10 cellular contexts compared by ENCODE assay signal in genomic region chrX:10617964-10618342, GRCh38. TPM values are rescaled to one million over a fixed set of nuclear protein-coding genes. Genes with fewer than 3 reads are reported as not detected.
A peak's percentile ranks its signal among the peaks of the same experiment; 100 is the strongest.
DNase-seq lines count a peak whose midpoint lies in the region; ATAC-seq, FAIRE-seq and TF ChIP-seq lines count a peak whose summit lies in the region.
"Had no signal": no experiment of that assay in that cellular context is flagged by ENCODE, and none has a peak within 500 bp of the region (broad histone marks: within the 10 kb centered on the region; RNA-seq: fewer than 3 reads in every experiment).

No MANE protein-coding gene starts in this region.

- peak overlapping the region; percentile 89; the same call in 1 of the 2 replicates for H3K27ac ChIP-seq in HEK293 (ENCODE audit: extremely low read depth, low read depth, low read length)
- H3K27ac ChIP-seq in sigmoid colon: peak overlapping the region in 3 of 4 donors; percentile 83 to 90 (median 86)

- ATAC-seq in GM19351 (IDR thresholded peaks at IDR 0.05; ENCODE audit: unreplicated experiment): no peak
- ATAC-seq: left lobe of liver had no signal

- TF ChIP-seq POLR2A in sigmoid colon (IDR thresholded peaks at IDR 0.05): no peak

- H3K36me3 ChIP-seq in HEK293 (ENCODE audit: control insufficient read depth in 2 of 2, insufficient read depth in 1 of 2, low read length in 2 of 2) (no peaks in the 10 kb centered on the region), sigmoid colon (no peaks in the 10 kb centered on the region)

- no peaks in the 10 kb centered on the region for H3K36me3 Mint-ChIP-seq in activated naive CD8-positive, alpha-beta T cell treated with anti-CD3 and anti-CD28 coated beads for 36 hours
- H3K36me3 Mint-ChIP-seq: activated naive CD8-positive, alpha-beta T cell treated with anti-CD3 and anti-CD28 coated beads, Interleukin-2, amount 10 ng/mL, durations not matched to agents 7 days and 5 days had no signal

- H3K27me3 ChIP-seq in sigmoid colon: no peaks in the 10 kb centered on the region

- TF ChIP-seq CTCF in HEK293 (tag by site-specific recombination; IDR thresholded peaks at IDR 0.05) (no peak), fibroblast of mammary gland (conservative IDR thresholded peaks at IDR 0.05; ENCODE audit: control insufficient read depth, insufficient read depth, low read depth, low read length) (no peak), sigmoid colon (IDR thresholded peaks at IDR 0.05) (no peak)

- DNase-seq in RCC 7860 (ENCODE audit: low spot score): peak; percentile 77
- peak; percentile 74 for DNase-seq in fibroblast of mammary gland (ENCODE audit: low read depth)
- DNase-seq in sigmoid colon: no peak
- DNase-seq in activated naive CD8-positive, alpha-beta T cell treated with anti-CD3 and anti-CD28 coated beads for 36 hours: no peak
- DNase-seq in NCI-H1694 (lab: John Stamatoyannopoulos, UW): no peak
- no peak for DNase-seq in stimulated activated CD4-positive, alpha-beta T cell treated with anti-CD3 and anti-CD28 coated beads, Interleukin-1b, Interleukin-23, amount 100 ng/mL, for 48 hours
- DNase-seq: activated naive CD8-positive, alpha-beta T cell treated with anti-CD3 and anti-CD28 coated beads, Interleukin-2, amount 10 ng/mL, durations not matched to agents 7 days and 5 days had no signal

- no peaks in the 10 kb centered on the region for H3K4me1 ChIP-seq in HEK293 (ENCODE audit: control insufficient read depth, insufficient read depth, low read length)
- H3K4me1 ChIP-seq in sigmoid colon: peaks cover 0 to 34% (median 12%) of the 10 kb centered on the region in 4 donors

- peak; percentile 87 for FAIRE-seq in RCC 7860 (lab: Jason Lieb, UNC)

- no peak for TF ChIP-seq EP300 in sigmoid colon (IDR thresholded peaks at IDR 0.05)

- no peak overlapping the region for H3K27ac Mint-ChIP-seq in activated naive CD8-positive, alpha-beta T cell treated with anti-CD3 and anti-CD28 coated beads for 36 hours
- H3K27ac Mint-ChIP-seq: activated naive CD8-positive, alpha-beta T cell treated with anti-CD3 and anti-CD28 coated beads, Interleukin-2, amount 10 ng/mL, durations not matched to agents 7 days and 5 days had no signal

- no peaks in the 10 kb centered on the region for H3K9me3 Mint-ChIP-seq in activated naive CD8-positive, alpha-beta T cell treated with anti-CD3 and anti-CD28 coated beads for 36 hours
- H3K9me3 Mint-ChIP-seq: activated naive CD8-positive, alpha-beta T cell treated with anti-CD3 and anti-CD28 coated beads, Interleukin-2, amount 10 ng/mL, durations not matched to agents 7 days and 5 days had no signal

- POLR2A ChIA-PET in HEK293 (lab: Yijun Ruan, JAX): interaction anchor here (0.6 kb wide), 1 partner anchor 1663 kb away, joined by 3 read pairs; no protein-coding TSS in a partner anchor

- H3K9me3 ChIP-seq in HEK293 (ENCODE audit: control insufficient read depth, insufficient read depth, low read depth, low read length): no peaks in the 10 kb centered on the region
- H3K9me3 ChIP-seq in sigmoid colon: no peaks in the 10 kb centered on the region

- no peak overlapping the region for H3K4me3 Mint-ChIP-seq in activated naive CD8-positive, alpha-beta T cell treated with anti-CD3 and anti-CD28 coated beads for 36 hours
- H3K4me3 Mint-ChIP-seq: activated naive CD8-positive, alpha-beta T cell treated with anti-CD3 and anti-CD28 coated beads, Interleukin-2, amount 10 ng/mL, durations not matched to agents 7 days and 5 days had no signal

- CTCF ChIA-PET in HEK293 (lab: Yijun Ruan, JAX): interaction anchor here (0.9 to 5.4 kb wide), 2 partner anchors 11 to 428 kb away, joined by 3 to 45 read pairs; no protein-coding TSS in a partner anchor

- intact Hi-C loops in sigmoid colon (cut with DNase I): loop anchor here (10.0 kb wide), 4 partner anchors 107 to 293 kb away; no protein-coding TSS in a partner anchor

- peaks cover 54% of the 10 kb centered on the region for H3K27me3 Mint-ChIP-seq in activated naive CD8-positive, alpha-beta T cell treated with anti-CD3 and anti-CD28 coated beads for 36 hours

- 20 to 56% methylated on average over 3 of the region's 3 CpGs for WGBS in sigmoid colon, 2 donors

- H3K4me1 Mint-ChIP-seq in activated naive CD8-positive, alpha-beta T cell treated with anti-CD3 and anti-CD28 coated beads for 36 hours: peaks cover 7% of the 10 kb centered on the region

- H3K4me3 ChIP-seq in HEK293 (ENCODE audit: low read depth, low read length) (peak overlapping the region; percentile 62), fibroblast of mammary gland (ENCODE audit: control insufficient read depth, low read depth, low read length) (peak overlapping the region; percentile 67), sigmoid colon (peak overlapping the region; percentile 57 to 68 (median 61))

TF ChIP-seq in HEK293, 187 proteins besides CTCF, POLR2A, EP300 and RAD21 (continues in another document):
- TF ChIP-seq ZBTB48 (tag by site-specific recombination; IDR thresholded peaks at IDR 0.05) (0 out of 2 replicates have a peak, but pooled peaks have one; percentile 23), ZNF629 (tag by site-specific recombination; IDR thresholded peaks at IDR 0.05) (peak; percentile 38; the same call in 1 of the 2 replicates), ZNF2 (tag by site-specific recombination; IDR thresholded peaks at IDR 0.05) (0 out of 2 replicates have a peak, but pooled peaks have one; percentile 32), MEIS1 (CRISPR knock-in tag; IDR thresholded peaks at IDR 0.05; ENCODE audit: borderline replicate concordance) (no peak), ZNF280D (tag by site-specific recombination; IDR thresholded peaks at IDR 0.05) (no peak), ZNF394 (tag by site-specific recombination; IDR thresholded peaks at IDR 0.05; ENCODE audit: borderline replicate concordance) (no peak), TRIM28 (IDR thresholded peaks at IDR 0.05; ENCODE audit: borderline replicate concordance, low read length) (peak; percentile 72), OSR2 (tag by site-specific recombination; IDR thresholded peaks at IDR 0.05) (peak; percentile 39; the same call in 1 of the 2 replicates), TCF7L2 (IDR thresholded peaks at IDR 0.05; ENCODE audit: borderline replicate concordance, low read depth, low read length) (peak; percentile 84), ZXDB (tag by site-specific recombination; IDR thresholded peaks at IDR 0.05) (peak; percentile 24; the same call in 1 of the 2 replicates)
- TF ChIP-seq, protein P1, sequence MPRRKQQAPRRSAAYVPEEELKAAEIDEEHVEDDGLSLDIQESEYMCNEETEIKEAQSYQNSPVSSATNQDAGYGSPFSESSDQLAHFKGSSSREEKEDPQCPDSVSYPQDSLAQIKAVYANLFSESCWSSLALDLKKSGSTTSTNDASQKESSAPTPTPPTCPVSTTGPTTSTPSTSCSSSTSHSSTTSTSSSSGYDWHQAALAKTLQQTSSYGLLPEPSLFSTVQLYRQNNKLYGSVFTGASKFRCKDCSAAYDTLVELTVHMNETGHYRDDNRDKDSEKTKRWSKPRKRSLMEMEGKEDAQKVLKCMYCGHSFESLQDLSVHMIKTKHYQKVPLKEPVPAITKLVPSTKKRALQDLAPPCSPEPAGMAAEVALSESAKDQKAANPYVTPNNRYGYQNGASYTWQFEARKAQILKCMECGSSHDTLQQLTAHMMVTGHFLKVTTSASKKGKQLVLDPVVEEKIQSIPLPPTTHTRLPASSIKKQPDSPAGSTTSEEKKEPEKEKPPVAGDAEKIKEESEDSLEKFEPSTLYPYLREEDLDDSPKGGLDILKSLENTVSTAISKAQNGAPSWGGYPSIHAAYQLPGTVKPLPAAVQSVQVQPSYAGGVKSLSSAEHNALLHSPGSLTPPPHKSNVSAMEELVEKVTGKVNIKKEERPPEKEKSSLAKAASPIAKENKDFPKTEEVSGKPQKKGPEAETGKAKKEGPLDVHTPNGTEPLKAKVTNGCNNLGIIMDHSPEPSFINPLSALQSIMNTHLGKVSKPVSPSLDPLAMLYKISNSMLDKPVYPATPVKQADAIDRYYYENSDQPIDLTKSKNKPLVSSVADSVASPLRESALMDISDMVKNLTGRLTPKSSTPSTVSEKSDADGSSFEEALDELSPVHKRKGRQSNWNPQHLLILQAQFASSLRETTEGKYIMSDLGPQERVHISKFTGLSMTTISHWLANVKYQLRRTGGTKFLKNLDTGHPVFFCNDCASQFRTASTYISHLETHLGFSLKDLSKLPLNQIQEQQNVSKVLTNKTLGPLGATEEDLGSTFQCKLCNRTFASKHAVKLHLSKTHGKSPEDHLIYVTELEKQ (tag by site-specific recombination; IDR thresholded peaks at IDR 0.05; ENCODE audit: borderline replicate concordance): peak; percentile 68; the same call in 1 of the 2 replicates

RNA-seq across cellular contexts. Expression of gene MID1, which starts 2.4 kb away (rescaled TPM):
- total RNA-seq in sigmoid colon: 10 to 100 TPM; 34.6 to 77.5 (median 54.6) TPM
- 1 to 10 TPM; 3.2 to 9.3 (median 3.6) TPM for polyA plus RNA-seq in sigmoid colon
- total RNA-seq in activated naive CD8-positive, alpha-beta T cell treated with anti-CD3 and anti-CD28 coated beads for 36 hours: under 1 TPM; 0.28 to 0.70 TPM

Comparison
In these comparisons a context has a peak if more than half of its experiments do, and no peak if none do; other contexts are left out.
1. DNase-seq: peak in RCC 7860 (single experiment) and fibroblast of mammary gland (single experiment); none in sigmoid colon (single experiment), activated naive CD8-positive, alpha-beta T cell treated with anti-CD3 and anti-CD28 coated beads for 36 hours (single experiment), NCI-H1694 (single experiment) and stimulated activated CD4-positive, alpha-beta T cell treated with anti-CD3 and anti-CD28 coated beads, Interleukin-1b, Interleukin-23, amount 100 ng/mL, for 48 hours (single experiment).
2. RNA of gene MID1, which starts 2.4 kb away (total RNA-seq): 34.6 to 77.5 TPM in sigmoid colon; 0.28 to 0.70 TPM in activated naive CD8-positive, alpha-beta T cell treated with anti-CD3 and anti-CD28 coated beads for 36 hours; every median in the first group is over 10 times any median in the second.
3. Peak in every context shown above with its lines, with median percentiles within 50 percentile points of each other: H3K4me3 ChIP-seq.